In the genomic region with DNA sequence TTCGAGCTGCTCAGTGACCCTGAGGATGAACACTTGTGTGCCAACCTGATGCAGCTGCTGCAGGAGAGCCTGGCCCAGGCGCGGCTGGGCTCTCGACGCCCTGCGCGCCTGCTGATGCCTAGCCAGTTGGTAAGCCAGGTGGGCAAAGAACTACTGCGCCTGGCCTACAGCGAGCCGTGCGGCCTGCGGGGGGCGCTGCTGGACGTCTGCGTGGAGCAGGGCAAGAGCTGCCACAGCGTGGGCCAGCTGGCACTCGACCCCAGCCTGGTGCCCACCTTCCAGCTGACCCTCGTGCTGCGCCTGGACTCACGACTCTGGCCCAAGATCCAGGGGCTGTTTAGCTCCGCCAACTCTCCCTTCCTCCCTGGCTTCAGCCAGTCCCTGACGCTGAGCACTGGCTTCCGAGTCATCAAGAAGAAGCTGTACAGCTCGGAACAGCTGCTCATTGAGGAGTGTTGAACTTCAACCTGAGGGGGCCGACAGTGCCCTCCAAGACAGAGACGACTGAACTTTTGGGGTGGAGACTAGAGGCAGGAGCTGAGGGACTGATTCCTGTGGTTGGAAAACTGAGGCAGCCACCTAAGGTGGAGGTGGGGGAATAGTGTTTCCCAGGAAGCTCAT, we compare ENCODE assay signal across 1 cellular context.
TF ChIP-seq lines count a peak whose summit lies in the region.

No MANE protein-coding gene starts in this region.

TF ChIP-seq in HepG2, 621 proteins besides CTCF, POLR2A, EP300 and RAD21 (continued from another document and continues in another):
- TF ChIP-seq, protein P1, sequence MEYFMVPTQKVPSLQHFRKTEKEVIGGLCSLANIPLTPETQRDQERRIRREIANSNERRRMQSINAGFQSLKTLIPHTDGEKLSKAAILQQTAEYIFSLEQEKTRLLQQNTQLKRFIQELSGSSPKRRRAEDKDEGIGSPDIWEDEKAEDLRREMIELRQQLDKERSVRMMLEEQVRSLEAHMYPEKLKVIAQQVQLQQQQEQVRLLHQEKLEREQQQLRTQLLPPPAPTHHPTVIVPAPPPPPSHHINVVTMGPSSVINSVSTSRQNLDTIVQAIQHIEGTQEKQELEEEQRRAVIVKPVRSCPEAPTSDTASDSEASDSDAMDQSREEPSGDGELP (IDR thresholded peaks at IDR 0.05; ENCODE audit: borderline replicate concordance, low read depth): peak; percentile 58; the same call in 1 of the 2 replicates
- peak; percentile 94; the same call in 1 of the 2 replicates for TF ChIP-seq ZNF337 (CRISPR knock-in tag; IDR thresholded peaks at IDR 0.05; ENCODE audit: borderline replicate concordance, low read depth)
- TF ChIP-seq, protein P2, sequence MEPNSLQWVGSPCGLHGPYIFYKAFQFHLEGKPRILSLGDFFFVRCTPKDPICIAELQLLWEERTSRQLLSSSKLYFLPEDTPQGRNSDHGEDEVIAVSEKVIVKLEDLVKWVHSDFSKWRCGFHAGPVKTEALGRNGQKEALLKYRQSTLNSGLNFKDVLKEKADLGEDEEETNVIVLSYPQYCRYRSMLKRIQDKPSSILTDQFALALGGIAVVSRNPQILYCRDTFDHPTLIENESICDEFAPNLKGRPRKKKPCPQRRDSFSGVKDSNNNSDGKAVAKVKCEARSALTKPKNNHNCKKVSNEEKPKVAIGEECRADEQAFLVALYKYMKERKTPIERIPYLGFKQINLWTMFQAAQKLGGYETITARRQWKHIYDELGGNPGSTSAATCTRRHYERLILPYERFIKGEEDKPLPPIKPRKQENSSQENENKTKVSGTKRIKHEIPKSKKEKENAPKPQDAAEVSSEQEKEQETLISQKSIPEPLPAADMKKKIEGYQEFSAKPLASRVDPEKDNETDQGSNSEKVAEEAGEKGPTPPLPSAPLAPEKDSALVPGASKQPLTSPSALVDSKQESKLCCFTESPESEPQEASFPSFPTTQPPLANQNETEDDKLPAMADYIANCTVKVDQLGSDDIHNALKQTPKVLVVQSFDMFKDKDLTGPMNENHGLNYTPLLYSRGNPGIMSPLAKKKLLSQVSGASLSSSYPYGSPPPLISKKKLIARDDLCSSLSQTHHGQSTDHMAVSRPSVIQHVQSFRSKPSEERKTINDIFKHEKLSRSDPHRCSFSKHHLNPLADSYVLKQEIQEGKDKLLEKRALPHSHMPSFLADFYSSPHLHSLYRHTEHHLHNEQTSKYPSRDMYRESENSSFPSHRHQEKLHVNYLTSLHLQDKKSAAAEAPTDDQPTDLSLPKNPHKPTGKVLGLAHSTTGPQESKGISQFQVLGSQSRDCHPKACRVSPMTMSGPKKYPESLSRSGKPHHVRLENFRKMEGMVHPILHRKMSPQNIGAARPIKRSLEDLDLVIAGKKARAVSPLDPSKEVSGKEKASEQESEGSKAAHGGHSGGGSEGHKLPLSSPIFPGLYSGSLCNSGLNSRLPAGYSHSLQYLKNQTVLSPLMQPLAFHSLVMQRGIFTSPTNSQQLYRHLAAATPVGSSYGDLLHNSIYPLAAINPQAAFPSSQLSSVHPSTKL (CRISPR knock-in tag; IDR thresholded peaks at IDR 0.05): peak; percentile 33; the same call in 1 of the 2 replicates
- TF ChIP-seq, protein P3, sequence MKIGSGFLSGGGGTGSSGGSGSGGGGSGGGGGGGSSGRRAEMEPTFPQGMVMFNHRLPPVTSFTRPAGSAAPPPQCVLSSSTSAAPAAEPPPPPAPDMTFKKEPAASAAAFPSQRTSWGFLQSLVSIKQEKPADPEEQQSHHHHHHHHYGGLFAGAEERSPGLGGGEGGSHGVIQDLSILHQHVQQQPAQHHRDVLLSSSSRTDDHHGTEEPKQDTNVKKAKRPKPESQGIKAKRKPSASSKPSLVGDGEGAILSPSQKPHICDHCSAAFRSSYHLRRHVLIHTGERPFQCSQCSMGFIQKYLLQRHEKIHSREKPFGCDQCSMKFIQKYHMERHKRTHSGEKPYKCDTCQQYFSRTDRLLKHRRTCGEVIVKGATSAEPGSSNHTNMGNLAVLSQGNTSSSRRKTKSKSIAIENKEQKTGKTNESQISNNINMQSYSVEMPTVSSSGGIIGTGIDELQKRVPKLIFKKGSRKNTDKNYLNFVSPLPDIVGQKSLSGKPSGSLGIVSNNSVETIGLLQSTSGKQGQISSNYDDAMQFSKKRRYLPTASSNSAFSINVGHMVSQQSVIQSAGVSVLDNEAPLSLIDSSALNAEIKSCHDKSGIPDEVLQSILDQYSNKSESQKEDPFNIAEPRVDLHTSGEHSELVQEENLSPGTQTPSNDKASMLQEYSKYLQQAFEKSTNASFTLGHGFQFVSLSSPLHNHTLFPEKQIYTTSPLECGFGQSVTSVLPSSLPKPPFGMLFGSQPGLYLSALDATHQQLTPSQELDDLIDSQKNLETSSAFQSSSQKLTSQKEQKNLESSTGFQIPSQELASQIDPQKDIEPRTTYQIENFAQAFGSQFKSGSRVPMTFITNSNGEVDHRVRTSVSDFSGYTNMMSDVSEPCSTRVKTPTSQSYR (CRISPR knock-in tag; IDR thresholded peaks at IDR 0.05; ENCODE audit: borderline replicate concordance): no peak
- no peak for TF ChIP-seq ZNF34 (CRISPR knock-in tag; IDR thresholded peaks at IDR 0.05; ENCODE audit: borderline replicate concordance)
- no peak for TF ChIP-seq ZNF713 (CRISPR knock-in tag; IDR thresholded peaks at IDR 0.05)
- no peak for TF ChIP-seq ZNF570 (CRISPR knock-in tag; IDR thresholded peaks at IDR 0.05; ENCODE audit: borderline replicate concordance)
- TF ChIP-seq, protein P4, sequence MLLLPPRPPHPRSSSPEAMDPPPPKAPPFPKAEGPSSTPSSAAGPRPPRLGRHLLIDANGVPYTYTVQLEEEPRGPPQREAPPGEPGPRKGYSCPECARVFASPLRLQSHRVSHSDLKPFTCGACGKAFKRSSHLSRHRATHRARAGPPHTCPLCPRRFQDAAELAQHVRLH (CRISPR knock-in tag; IDR thresholded peaks at IDR 0.05; ENCODE audit: borderline replicate concordance, low read depth): 0 out of 2 replicates have a peak, but pooled peaks have one; percentile 14
- TF ChIP-seq, protein P5, sequence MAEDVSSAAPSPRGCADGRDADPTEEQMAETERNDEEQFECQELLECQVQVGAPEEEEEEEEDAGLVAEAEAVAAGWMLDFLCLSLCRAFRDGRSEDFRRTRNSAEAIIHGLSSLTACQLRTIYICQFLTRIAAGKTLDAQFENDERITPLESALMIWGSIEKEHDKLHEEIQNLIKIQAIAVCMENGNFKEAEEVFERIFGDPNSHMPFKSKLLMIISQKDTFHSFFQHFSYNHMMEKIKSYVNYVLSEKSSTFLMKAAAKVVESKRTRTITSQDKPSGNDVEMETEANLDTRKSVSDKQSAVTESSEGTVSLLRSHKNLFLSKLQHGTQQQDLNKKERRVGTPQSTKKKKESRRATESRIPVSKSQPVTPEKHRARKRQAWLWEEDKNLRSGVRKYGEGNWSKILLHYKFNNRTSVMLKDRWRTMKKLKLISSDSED (CRISPR knock-in tag; IDR thresholded peaks at IDR 0.05): no peak
- TF ChIP-seq ZBTB39 (CRISPR knock-in tag; IDR thresholded peaks at IDR 0.05): peak; percentile 42; the same call in 1 of the 2 replicates
- peak; percentile 20; the same call in 1 of the 2 replicates for TF ChIP-seq PATZ1 (CRISPR knock-in tag; IDR thresholded peaks at IDR 0.05)
- no peak for TF ChIP-seq ELF4 (CRISPR knock-in tag; IDR thresholded peaks at IDR 0.05; ENCODE audit: borderline replicate concordance)
- TF ChIP-seq ZSCAN12 (CRISPR knock-in tag; IDR thresholded peaks at IDR 0.05): 0 out of 2 replicates have a peak, but pooled peaks have one; percentile 8
- TF ChIP-seq GATAD1 (CRISPR knock-in tag; IDR thresholded peaks at IDR 0.05): peak; percentile 43; the same call in 1 of the 2 replicates
- 0 out of 4 replicates have a peak, but pooled peaks of 1 of the 2 experiments have one; percentile 30 for TF ChIP-seq KLF16 (CRISPR knock-in tag; IDR thresholded peaks at IDR 0.05)
- TF ChIP-seq ZNF484 (CRISPR knock-in tag; IDR thresholded peaks at IDR 0.05; ENCODE audit: borderline replicate concordance, low read depth): no peak
- no peak for TF ChIP-seq KAT8 (CRISPR knock-in tag; IDR thresholded peaks at IDR 0.05)
- 0 out of 2 replicates have a peak, but pooled peaks have one; percentile 28 for TF ChIP-seq ZNF563 (CRISPR knock-in tag; IDR thresholded peaks at IDR 0.05)
- TF ChIP-seq, protein P6, sequence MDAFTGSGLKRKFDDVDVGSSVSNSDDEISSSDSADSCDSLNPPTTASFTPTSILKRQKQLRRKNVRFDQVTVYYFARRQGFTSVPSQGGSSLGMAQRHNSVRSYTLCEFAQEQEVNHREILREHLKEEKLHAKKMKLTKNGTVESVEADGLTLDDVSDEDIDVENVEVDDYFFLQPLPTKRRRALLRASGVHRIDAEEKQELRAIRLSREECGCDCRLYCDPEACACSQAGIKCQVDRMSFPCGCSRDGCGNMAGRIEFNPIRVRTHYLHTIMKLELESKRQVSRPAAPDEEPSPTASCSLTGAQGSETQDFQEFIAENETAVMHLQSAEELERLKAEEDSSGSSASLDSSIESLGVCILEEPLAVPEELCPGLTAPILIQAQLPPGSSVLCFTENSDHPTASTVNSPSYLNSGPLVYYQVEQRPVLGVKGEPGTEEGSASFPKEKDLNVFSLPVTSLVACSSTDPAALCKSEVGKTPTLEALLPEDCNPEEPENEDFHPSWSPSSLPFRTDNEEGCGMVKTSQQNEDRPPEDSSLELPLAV (CRISPR knock-in tag; conservative IDR thresholded peaks at IDR 0.05; ENCODE audit: low read depth): no peak
- no peak for TF ChIP-seq MAFG (CRISPR knock-in tag; IDR thresholded peaks at IDR 0.05)
- 0 out of 2 replicates have a peak, but pooled peaks have one; percentile 33 for TF ChIP-seq RXRB (CRISPR knock-in tag; IDR thresholded peaks at IDR 0.05; ENCODE audit: borderline replicate concordance)
- TF ChIP-seq, protein P7, sequence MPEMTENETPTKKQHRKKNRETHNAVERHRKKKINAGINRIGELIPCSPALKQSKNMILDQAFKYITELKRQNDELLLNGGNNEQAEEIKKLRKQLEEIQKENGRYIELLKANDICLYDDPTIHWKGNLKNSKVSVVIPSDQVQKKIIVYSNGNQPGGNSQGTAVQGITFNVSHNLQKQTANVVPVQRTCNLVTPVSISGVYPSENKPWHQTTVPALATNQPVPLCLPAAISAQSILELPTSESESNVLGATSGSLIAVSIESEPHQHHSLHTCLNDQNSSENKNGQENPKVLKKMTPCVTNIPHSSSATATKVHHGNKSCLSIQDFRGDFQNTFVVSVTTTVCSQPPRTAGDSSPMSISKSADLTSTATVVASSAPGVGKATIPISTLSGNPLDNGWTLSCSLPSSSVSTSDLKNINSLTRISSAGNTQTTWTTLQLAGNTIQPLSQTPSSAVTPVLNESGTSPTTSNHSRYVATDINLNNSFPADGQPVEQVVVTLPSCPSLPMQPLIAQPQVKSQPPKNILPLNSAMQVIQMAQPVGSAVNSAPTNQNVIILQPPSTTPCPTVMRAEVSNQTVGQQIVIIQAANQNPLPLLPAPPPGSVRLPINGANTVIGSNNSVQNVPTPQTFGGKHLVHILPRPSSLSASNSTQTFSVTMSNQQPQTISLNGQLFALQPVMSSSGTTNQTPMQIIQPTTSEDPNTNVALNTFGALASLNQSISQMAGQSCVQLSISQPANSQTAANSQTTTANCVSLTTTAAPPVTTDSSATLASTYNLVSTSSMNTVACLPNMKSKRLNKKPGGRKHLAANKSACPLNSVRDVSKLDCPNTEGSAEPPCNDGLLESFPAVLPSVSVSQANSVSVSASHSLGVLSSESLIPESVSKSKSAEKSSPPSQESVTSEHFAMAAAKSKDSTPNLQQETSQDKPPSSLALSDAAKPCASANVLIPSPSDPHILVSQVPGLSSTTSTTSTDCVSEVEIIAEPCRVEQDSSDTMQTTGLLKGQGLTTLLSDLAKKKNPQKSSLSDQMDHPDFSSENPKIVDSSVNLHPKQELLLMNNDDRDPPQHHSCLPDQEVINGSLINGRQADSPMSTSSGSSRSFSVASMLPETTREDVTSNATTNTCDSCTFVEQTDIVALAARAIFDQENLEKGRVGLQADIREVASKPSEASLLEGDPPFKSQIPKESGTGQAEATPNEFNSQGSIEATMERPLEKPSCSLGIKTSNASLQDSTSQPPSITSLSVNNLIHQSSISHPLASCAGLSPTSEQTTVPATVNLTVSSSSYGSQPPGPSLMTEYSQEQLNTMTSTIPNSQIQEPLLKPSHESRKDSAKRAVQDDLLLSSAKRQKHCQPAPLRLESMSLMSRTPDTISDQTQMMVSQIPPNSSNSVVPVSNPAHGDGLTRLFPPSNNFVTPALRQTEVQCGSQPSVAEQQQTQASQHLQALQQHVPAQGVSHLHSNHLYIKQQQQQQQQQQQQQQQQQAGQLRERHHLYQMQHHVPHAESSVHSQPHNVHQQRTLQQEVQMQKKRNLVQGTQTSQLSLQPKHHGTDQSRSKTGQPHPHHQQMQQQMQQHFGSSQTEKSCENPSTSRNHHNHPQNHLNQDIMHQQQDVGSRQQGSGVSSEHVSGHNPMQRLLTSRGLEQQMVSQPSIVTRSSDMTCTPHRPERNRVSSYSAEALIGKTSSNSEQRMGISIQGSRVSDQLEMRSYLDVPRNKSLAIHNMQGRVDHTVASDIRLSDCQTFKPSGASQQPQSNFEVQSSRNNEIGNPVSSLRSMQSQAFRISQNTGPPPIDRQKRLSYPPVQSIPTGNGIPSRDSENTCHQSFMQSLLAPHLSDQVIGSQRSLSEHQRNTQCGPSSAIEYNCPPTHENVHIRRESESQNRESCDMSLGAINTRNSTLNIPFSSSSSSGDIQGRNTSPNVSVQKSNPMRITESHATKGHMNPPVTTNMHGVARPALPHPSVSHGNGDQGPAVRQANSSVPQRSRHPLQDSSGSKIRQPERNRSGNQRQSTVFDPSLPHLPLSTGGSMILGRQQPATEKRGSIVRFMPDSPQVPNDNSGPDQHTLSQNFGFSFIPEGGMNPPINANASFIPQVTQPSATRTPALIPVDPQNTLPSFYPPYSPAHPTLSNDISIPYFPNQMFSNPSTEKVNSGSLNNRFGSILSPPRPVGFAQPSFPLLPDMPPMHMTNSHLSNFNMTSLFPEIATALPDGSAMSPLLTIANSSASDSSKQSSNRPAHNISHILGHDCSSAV (CRISPR knock-in tag; IDR thresholded peaks at IDR 0.05; ENCODE audit: borderline replicate concordance): no peak
- peak; percentile 41; the same call in 1 of the 2 replicates for TF ChIP-seq ZNF121 (CRISPR knock-in tag; IDR thresholded peaks at IDR 0.05)
